20 cellular contexts compared by ENCODE assay signal in the genomic region with DNA sequence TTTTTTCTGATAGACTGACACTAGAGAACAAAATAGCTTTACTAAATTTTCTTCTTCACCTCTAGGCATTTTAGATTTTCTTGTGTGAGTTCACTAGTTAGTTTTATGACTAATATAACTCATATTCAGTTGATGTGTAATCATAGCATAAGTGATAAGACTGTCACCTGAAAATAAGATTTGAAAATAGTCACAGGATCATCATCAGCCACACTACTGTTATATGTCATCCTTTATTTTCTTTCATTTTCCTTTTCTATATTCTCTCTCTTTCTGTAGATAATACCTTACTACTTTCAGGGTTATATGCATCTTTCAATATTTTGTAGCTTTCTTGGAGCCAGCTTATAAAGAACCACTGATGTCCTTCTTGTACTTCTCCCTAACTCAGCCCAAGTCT.
DNase-seq lines count a peak whose midpoint lies in the region; ATAC-seq and TF ChIP-seq lines count a peak whose summit lies in the region.
"Had no signal": no experiment of that assay in that cellular context is flagged by ENCODE, and none has a peak within 500 bp of the region (broad histone marks: within the 10 kb centered on the region; RNA-seq: fewer than 3 reads in every experiment).

No MANE protein-coding gene starts in this region.

- intact Hi-C loops in activated T-helper 2 cell treated with anti-CD3 and anti-CD28 coated beads, Interferon-gamma antibody, Interleukin-2, Interleukin-4, amounts not matched to agents 10 μg/mL and 5 μg/mL and 100 μg/mL, durations not matched to agents 14 hours and 24 hours and 36 hours (cut with micrococcal nuclease) = loop anchor here (1.0 to 5.0 kb wide), 2 partner anchors 77 to 457 kb away; no protein-coding TSS in a partner anchor
- intact Hi-C loops in ovary (cut with DNase I) = no loop called here

- H2AFZ ChIP-seq in neural progenitor cell (replicated peaks) = no peak overlapping the region

- H3K27me3 ChIP-seq in ovary = no peaks in the 10 kb centered on the region
- H3K27me3 ChIP-seq in neural progenitor cell = no peaks in the 10 kb centered on the region

- H3K4me1 Mint-ChIP-seq in activated T-helper 2 cell treated with anti-CD3 and anti-CD28 coated beads, Interferon-gamma antibody, Interleukin-2, Interleukin-4, amounts not matched to agents 10 μg/mL and 5 μg/mL and 100 μg/mL, durations not matched to agents 14 hours and 24 hours and 36 hours (ENCODE audit: low read depth) = peaks cover 24% of the 10 kb centered on the region
- H3K4me1 Mint-ChIP-seq in neural progenitor cell = peaks cover 3% of the 10 kb centered on the region
- H3K4me1 Mint-ChIP-seq: CD14-positive monocyte had no signal

- H3K4me1 ChIP-seq in ovary (ENCODE audit: insufficient read depth) (no peaks in the 10 kb centered on the region), neural progenitor cell (no peaks in the 10 kb centered on the region)

- no peaks in the 10 kb centered on the region for H3K27me3 Mint-ChIP-seq in activated T-helper 2 cell treated with anti-CD3 and anti-CD28 coated beads, Interferon-gamma antibody, Interleukin-2, Interleukin-4, amounts not matched to agents 10 μg/mL and 5 μg/mL and 100 μg/mL, durations not matched to agents 14 hours and 24 hours and 36 hours (ENCODE audit: low read depth)
- no peaks in the 10 kb centered on the region for H3K27me3 Mint-ChIP-seq in neural progenitor cell (ENCODE audit: insufficient read depth, low read depth)

- TF ChIP-seq CTCF in ovary (IDR thresholded peaks at IDR 0.05) (no peak), neural progenitor cell (IDR thresholded peaks at IDR 0.05) (no peak)

- H3K36me3 ChIP-seq in ovary (no peaks in the 10 kb centered on the region), neural progenitor cell (no peaks in the 10 kb centered on the region)

- no peak overlapping the region for H3K27ac ChIP-seq in ovary
- H3K27ac ChIP-seq in neural progenitor cell = no peak overlapping the region

- no peak for TF ChIP-seq EP300 in ovary (IDR thresholded peaks at IDR 0.05)

- no peak for TF ChIP-seq POLR2A in ovary (IDR thresholded peaks at IDR 0.05)

- no peak for DNase-seq in activated T-helper 2 cell treated with anti-CD3 and anti-CD28 coated beads, Interferon-gamma antibody, Interleukin-2, Interleukin-4, amounts not matched to agents 10 μg/mL and 5 μg/mL and 100 μg/mL, durations not matched to agents 14 hours and 24 hours and 36 hours (ENCODE audit: low spot score)
- no peak for DNase-seq in ovary
- no peak for DNase-seq in neural progenitor cell (ENCODE audit: low spot score)
- DNase-seq: AML-193, GF-D8, HFFc6, NCI-H1436 treated with DMSO at 0.1 percent for 48 hours, NCI-H2029 treated with DMSO at 0.1 percent for 48 hours, NCI-H2171 treated with DMSO at 0.1 percent for 48 hours, NCI-H446 treated with DMSO at 0.1 percent for 48 hours, NCI-H748 treated with DMSO at 0.1 percent for 48 hours, OCI-M1, RPMI8226, SIG-M5 had no signal

- no peaks in the 10 kb centered on the region for H4K20me1 ChIP-seq in neural progenitor cell (ENCODE audit: low read depth)

- peaks cover 10% of the 10 kb centered on the region for H3K9me3 Mint-ChIP-seq in activated T-helper 2 cell treated with anti-CD3 and anti-CD28 coated beads, Interferon-gamma antibody, Interleukin-2, Interleukin-4, amounts not matched to agents 10 μg/mL and 5 μg/mL and 100 μg/mL, durations not matched to agents 14 hours and 24 hours and 36 hours
- no peaks in the 10 kb centered on the region for H3K9me3 Mint-ChIP-seq in neural progenitor cell

- no peaks in the 10 kb centered on the region for H3K79me2 ChIP-seq in neural progenitor cell (ENCODE audit: low read depth)

- no peaks in the 10 kb centered on the region for H3F3A ChIP-seq in neural progenitor cell (ENCODE audit: low read depth)

- H3K27ac Mint-ChIP-seq in activated T-helper 2 cell treated with anti-CD3 and anti-CD28 coated beads, Interferon-gamma antibody, Interleukin-2, Interleukin-4, amounts not matched to agents 10 μg/mL and 5 μg/mL and 100 μg/mL, durations not matched to agents 14 hours and 24 hours and 36 hours = peak overlapping the region; percentile 78
- H3K27ac Mint-ChIP-seq in neural progenitor cell = no peak overlapping the region
- H3K27ac Mint-ChIP-seq: CD14-positive monocyte, HFFc6 had no signal

- no peak overlapping the region for H3K9ac ChIP-seq in neural progenitor cell

- H3K36me3 Mint-ChIP-seq in activated T-helper 2 cell treated with anti-CD3 and anti-CD28 coated beads, Interferon-gamma antibody, Interleukin-2, Interleukin-4, amounts not matched to agents 10 μg/mL and 5 μg/mL and 100 μg/mL, durations not matched to agents 14 hours and 24 hours and 36 hours (ENCODE audit: low read depth) = peaks cover 6% of the 10 kb centered on the region
- no peaks in the 10 kb centered on the region for H3K36me3 Mint-ChIP-seq in neural progenitor cell
- H3K36me3 Mint-ChIP-seq: CD14-positive monocyte had no signal

- ATAC-seq in GM18508 (IDR thresholded peaks at IDR 0.05; ENCODE audit: insufficient read depth, unreplicated experiment) = peak; percentile 63
- peak; percentile 66 for ATAC-seq in GM19395 (IDR thresholded peaks at IDR 0.05; ENCODE audit: unreplicated experiment)
- ATAC-seq in HG03159 (IDR thresholded peaks at IDR 0.05; ENCODE audit: unreplicated experiment) = peak; percentile 59
- ATAC-seq in HG03342 (IDR thresholded peaks at IDR 0.05; ENCODE audit: unreplicated experiment) = no peak
- ATAC-seq: K562 had no signal

- H3K4me3 ChIP-seq in ovary (no peak overlapping the region), neural progenitor cell (no peak overlapping the region)
- H3K4me3 ChIP-seq: K562 had no signal

- no peak overlapping the region for H3K4me2 ChIP-seq in neural progenitor cell

- H3K4me3 Mint-ChIP-seq in activated T-helper 2 cell treated with anti-CD3 and anti-CD28 coated beads, Interferon-gamma antibody, Interleukin-2, Interleukin-4, amounts not matched to agents 10 μg/mL and 5 μg/mL and 100 μg/mL, durations not matched to agents 14 hours and 24 hours and 36 hours (ENCODE audit: low read depth) = peak overlapping the region; percentile 42
- no peak overlapping the region for H3K4me3 Mint-ChIP-seq in neural progenitor cell
- H3K4me3 Mint-ChIP-seq: CD14-positive monocyte, HFFc6 had no signal

- H3K9me3 ChIP-seq in ovary (no peaks in the 10 kb centered on the region), neural progenitor cell (ENCODE audit: low read depth) (no peaks in the 10 kb centered on the region)
